8 cellular contexts compared by ENCODE assay signal in the genomic region with DNA sequence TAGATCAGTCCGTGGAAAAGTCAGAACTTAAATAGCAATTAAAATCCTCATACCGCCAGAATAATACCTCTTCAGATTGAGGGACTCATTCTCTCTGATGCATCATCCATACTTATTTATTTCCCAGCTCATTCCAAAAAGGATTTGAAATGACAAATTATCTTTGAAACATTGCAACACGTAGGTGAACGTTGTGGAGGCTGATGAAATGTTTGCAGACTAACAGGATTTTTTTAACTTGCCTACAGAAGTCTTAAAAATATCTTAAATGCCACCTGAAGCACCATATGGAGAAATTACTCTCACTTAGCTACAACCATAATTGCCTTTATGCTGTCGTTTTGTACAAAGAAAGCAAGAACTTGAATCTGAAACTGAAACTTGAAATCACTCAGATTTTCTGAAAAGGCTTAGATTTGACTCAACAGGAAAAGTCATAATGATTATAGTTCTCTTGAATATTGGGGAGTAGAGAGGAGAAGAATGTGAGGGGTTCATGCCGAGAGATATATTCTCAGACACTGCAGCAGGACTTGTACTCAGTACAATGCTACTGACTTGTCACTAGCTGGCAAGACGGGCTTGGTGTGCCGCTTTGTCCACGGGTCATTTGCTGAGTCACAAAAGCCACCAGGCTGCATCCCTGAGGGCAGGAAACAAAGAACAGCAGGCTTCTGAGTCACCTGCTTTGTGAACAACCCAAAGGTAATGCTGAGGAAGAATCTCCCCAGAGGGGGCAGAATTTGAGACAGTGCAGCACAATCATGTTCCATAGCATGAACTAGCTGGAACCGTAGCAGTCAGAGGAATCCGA. TPM values are rescaled to one million over a fixed set of nuclear protein-coding genes. Genes with fewer than 3 reads are reported as not detected.
DNase-seq lines count a peak whose midpoint lies in the region; ATAC-seq and TF ChIP-seq lines count a peak whose summit lies in the region.

No MANE protein-coding gene starts in this region.

- TF ChIP-seq CTCF in OCI-LY3 (IDR thresholded peaks at IDR 0.05; ENCODE audit: low read depth, low read length) (peak; percentile 32), glutamatergic neuron (IDR thresholded peaks at IDR 0.05; ENCODE audit: partially characterized antibody, unreplicated experiment) (peak; percentile 20), retinal pigment epithelial cell (conservative IDR thresholded peaks at IDR 0.05; ENCODE audit: low read depth, low read length) (peak; percentile 36)

- ATAC-seq in GM19035 (IDR thresholded peaks at IDR 0.05; ENCODE audit: unreplicated experiment) (peak; percentile 73), HG03175 (IDR thresholded peaks at IDR 0.05; ENCODE audit: unreplicated experiment) (peak; percentile 89)

- H3K4me2 ChIP-seq in BLaER1 (peak overlapping the region; percentile 61), OCI-LY3 (ENCODE audit: low read length) (peak overlapping the region; percentile 87)

- intact Hi-C loops in activated T-helper 1 cell treated with anti-CD3 and anti-CD28 coated beads, Interleukin-12 subunit alpha, Interleukin-12 subunit beta, Interleukin-2, Interleukin-4 antibody, amounts not matched to agents 30 ng/mL and 10 ng/mL and 1 ng/mL, durations not matched to agents 14 hours and 24 hours and 36 hours (cut with micrococcal nuclease) = no loop called here

- peaks cover 16% of the 10 kb centered on the region for H3K4me1 ChIP-seq in BLaER1
- peaks cover 34% of the 10 kb centered on the region for H3K4me1 ChIP-seq in OCI-LY3 (ENCODE audit: low read length)

- no peaks in the 10 kb centered on the region for H3K9me3 Mint-ChIP-seq in activated T-helper 1 cell treated with anti-CD3 and anti-CD28 coated beads, Interleukin-12 subunit alpha, Interleukin-12 subunit beta, Interleukin-2, Interleukin-4 antibody, amounts not matched to agents 30 ng/mL and 10 ng/mL and 1 ng/mL, durations not matched to agents 14 hours and 24 hours and 36 hours
- no peaks in the 10 kb centered on the region for H3K9me3 Mint-ChIP-seq in glutamatergic neuron (ENCODE audit: unreplicated experiment)

- no peaks in the 10 kb centered on the region for H3K27me3 ChIP-seq in BLaER1
- H3K27me3 ChIP-seq in OCI-LY3 (ENCODE audit: low read depth, low read length) = peaks cover 38% of the 10 kb centered on the region

- no peaks in the 10 kb centered on the region for H3K9me3 ChIP-seq in BLaER1
- H3K9me3 ChIP-seq in OCI-LY3 (ENCODE audit: insufficient read depth, low read length) = no peaks in the 10 kb centered on the region

- no peaks in the 10 kb centered on the region for H3K36me3 Mint-ChIP-seq in activated T-helper 1 cell treated with anti-CD3 and anti-CD28 coated beads, Interleukin-12 subunit alpha, Interleukin-12 subunit beta, Interleukin-2, Interleukin-4 antibody, amounts not matched to agents 30 ng/mL and 10 ng/mL and 1 ng/mL, durations not matched to agents 14 hours and 24 hours and 36 hours (ENCODE audit: low read depth)
- no peaks in the 10 kb centered on the region for H3K36me3 Mint-ChIP-seq in glutamatergic neuron (ENCODE audit: unreplicated experiment)

- peak; percentile 58 for DNase-seq in activated T-helper 1 cell treated with anti-CD3 and anti-CD28 coated beads, Interleukin-12 subunit alpha, Interleukin-12 subunit beta, Interleukin-2, Interleukin-4 antibody, amounts not matched to agents 30 ng/mL and 10 ng/mL and 1 ng/mL, durations not matched to agents 14 hours and 24 hours and 36 hours (ENCODE audit: low spot score)
- DNase-seq in glutamatergic neuron (peak; percentile 47), retinal pigment epithelial cell (ENCODE audit: low read depth) (peak; percentile 20), T-helper 9 cell (no peak)

- H4K20me1 ChIP-seq in BLaER1 (no peaks in the 10 kb centered on the region), OCI-LY3 (ENCODE audit: insufficient read depth, low read length) (no peaks in the 10 kb centered on the region)

- H3K27ac Mint-ChIP-seq in activated T-helper 1 cell treated with anti-CD3 and anti-CD28 coated beads, Interleukin-12 subunit alpha, Interleukin-12 subunit beta, Interleukin-2, Interleukin-4 antibody, amounts not matched to agents 30 ng/mL and 10 ng/mL and 1 ng/mL, durations not matched to agents 14 hours and 24 hours and 36 hours = peak overlapping the region; percentile 64
- peak overlapping the region; percentile 5 for H3K27ac Mint-ChIP-seq in glutamatergic neuron (ENCODE audit: unreplicated experiment)

- H3K9ac ChIP-seq in BLaER1 = no peak overlapping the region
- H3K9ac ChIP-seq in OCI-LY3 (ENCODE audit: low read length) = peak overlapping the region; percentile 15; the same call in 1 of the 2 replicates

- H2AFZ ChIP-seq in OCI-LY3 (ENCODE audit: low read depth, low read length) = no peak overlapping the region

- no peak overlapping the region for H3K27ac ChIP-seq in BLaER1
- peak overlapping the region; percentile 75 for H3K27ac ChIP-seq in OCI-LY3 (ENCODE audit: low read length)

- H3K79me2 ChIP-seq in OCI-LY3 (ENCODE audit: low read length) = no peaks in the 10 kb centered on the region

- H3K4me3 ChIP-seq in BLaER1 = no peak overlapping the region
- peak overlapping the region; percentile 73 for H3K4me3 ChIP-seq in OCI-LY3 (ENCODE audit: low read length)
- peak overlapping the region; percentile 31 for H3K4me3 ChIP-seq in retinal pigment epithelial cell (ENCODE audit: low read length)

- H3K27me3 Mint-ChIP-seq in activated T-helper 1 cell treated with anti-CD3 and anti-CD28 coated beads, Interleukin-12 subunit alpha, Interleukin-12 subunit beta, Interleukin-2, Interleukin-4 antibody, amounts not matched to agents 30 ng/mL and 10 ng/mL and 1 ng/mL, durations not matched to agents 14 hours and 24 hours and 36 hours (ENCODE audit: insufficient read depth) = peaks cover 16% of the 10 kb centered on the region
- H3K27me3 Mint-ChIP-seq in glutamatergic neuron (ENCODE audit: unreplicated experiment) = no peaks in the 10 kb centered on the region

- H3K4me3 Mint-ChIP-seq in activated T-helper 1 cell treated with anti-CD3 and anti-CD28 coated beads, Interleukin-12 subunit alpha, Interleukin-12 subunit beta, Interleukin-2, Interleukin-4 antibody, amounts not matched to agents 30 ng/mL and 10 ng/mL and 1 ng/mL, durations not matched to agents 14 hours and 24 hours and 36 hours = peak overlapping the region; percentile 70
- H3K4me3 Mint-ChIP-seq in glutamatergic neuron (ENCODE audit: unreplicated experiment) = peak overlapping the region; percentile 9

- H3K36me3 ChIP-seq in BLaER1 (no peaks in the 10 kb centered on the region), OCI-LY3 (replicated peaks; ENCODE audit: low read depth, low read length) (no peaks in the 10 kb centered on the region)

- peaks cover 33% of the 10 kb centered on the region for H3K4me1 Mint-ChIP-seq in activated T-helper 1 cell treated with anti-CD3 and anti-CD28 coated beads, Interleukin-12 subunit alpha, Interleukin-12 subunit beta, Interleukin-2, Interleukin-4 antibody, amounts not matched to agents 30 ng/mL and 10 ng/mL and 1 ng/mL, durations not matched to agents 14 hours and 24 hours and 36 hours (ENCODE audit: low read depth)
- peaks cover 13% of the 10 kb centered on the region for H3K4me1 Mint-ChIP-seq in glutamatergic neuron (ENCODE audit: low read depth, unreplicated experiment)

RNA-seq across cellular contexts. Expression of gene FMN1, which starts 7.1 kb away (rescaled TPM):
- total RNA-seq in activated T-helper 1 cell treated with anti-CD3 and anti-CD28 coated beads, Interleukin-12 subunit alpha, Interleukin-12 subunit beta, Interleukin-2, Interleukin-4 antibody, amounts not matched to agents 30 ng/mL and 10 ng/mL and 1 ng/mL, durations not matched to agents 14 hours and 24 hours and 36 hours = 0.03 TPM in 1 of 2 replicates, not detected in the other
- 1.1 TPM for total RNA-seq in glutamatergic neuron (ENCODE audit: unreplicated experiment)
